ENCODE assay signal across 7 cellular contexts in genomic region chr2:111118455-111119003, GRCh38. TPM values are rescaled to one million over a fixed set of nuclear protein-coding genes. Genes with fewer than 3 reads are reported as not detected.
A peak's percentile ranks its signal among the peaks of the same experiment; 100 is the strongest.
DNase-seq lines count a peak whose midpoint lies in the region; ATAC-seq, FAIRE-seq and TF ChIP-seq lines count a peak whose summit lies in the region.

No MANE protein-coding gene starts in this region.

- H3K4me1 ChIP-seq in astrocyte (ENCODE audit: insufficient read depth, low read length) = peaks cover 45% of the 10 kb centered on the region

- peak; percentile 51 for DNase-seq in KG1 (lab: John Stamatoyannopoulos, UW)
- no peak for DNase-seq in astrocyte (ENCODE audit: low read depth)
- DNase-seq in stimulated activated naive CD8-positive, alpha-beta T cell treated with anti-CD3 and anti-CD28 coated beads, Interleukin-15, amount 100 ng/mL, for 72 hours = peak in 1 of 2 donors; percentile 29
- DNase-seq in NCI-H2029 (lab: John Stamatoyannopoulos, UW) = no peak
- DNase-seq in NOMO-1 treated with DMSO at 0.1 percent for 48 hours (lab: John Stamatoyannopoulos, UW; ENCODE audit: unreplicated experiment) = no peak

- peaks cover 9% of the 10 kb centered on the region for H3K4me1 Mint-ChIP-seq in astrocyte (ENCODE audit: low read depth, unreplicated experiment)
- H3K4me1 Mint-ChIP-seq in stimulated activated naive CD8-positive, alpha-beta T cell treated with anti-CD3 and anti-CD28 coated beads, Interleukin-15, amount 100 ng/mL, for 72 hours = peaks cover 63% of the 10 kb centered on the region

- peaks cover 13% of the 10 kb centered on the region for H3K27me3 Mint-ChIP-seq in astrocyte (ENCODE audit: low read depth, unreplicated experiment)
- peaks cover 46% of the 10 kb centered on the region for H3K27me3 Mint-ChIP-seq in stimulated activated naive CD8-positive, alpha-beta T cell treated with anti-CD3 and anti-CD28 coated beads, Interleukin-15, amount 100 ng/mL, for 72 hours

- peak overlapping the region; percentile 96 for H3K4me2 ChIP-seq in astrocyte (ENCODE audit: low read length)

- no peak for FAIRE-seq in astrocyte (lab: Jason Lieb, UNC)

- H3K9me3 ChIP-seq in astrocyte (ENCODE audit: insufficient read depth, low read depth, low read length) (no peaks in the 10 kb centered on the region), iPS-18c (ENCODE audit: control insufficient read depth, insufficient read depth, low read length) (peaks cover 2% of the 10 kb centered on the region)

- no peak for ATAC-seq in stimulated activated naive CD8-positive, alpha-beta T cell treated with anti-CD3 and anti-CD28 coated beads, Interleukin-15, amount 100 ng/mL, for 72 hours
- no peak for ATAC-seq in HG03521 (IDR thresholded peaks at IDR 0.05; ENCODE audit: unreplicated experiment)

- H3K4me3 ChIP-seq in astrocyte (ENCODE audit: insufficient read depth, low read depth, low read length) (peak overlapping the region; percentile 55), iPS-18c (ENCODE audit: insufficient read depth, low read depth, low read length) (peak overlapping the region; percentile 60)

- H3K9ac ChIP-seq in astrocyte (ENCODE audit: low read length) = peak overlapping the region; percentile 48

- H3K9me3 Mint-ChIP-seq in astrocyte (ENCODE audit: unreplicated experiment) = no peaks in the 10 kb centered on the region
- no peaks in the 10 kb centered on the region for H3K9me3 Mint-ChIP-seq in stimulated activated naive CD8-positive, alpha-beta T cell treated with anti-CD3 and anti-CD28 coated beads, Interleukin-15, amount 100 ng/mL, for 72 hours

- H3K36me3 Mint-ChIP-seq in astrocyte (ENCODE audit: low read depth, unreplicated experiment) = no peaks in the 10 kb centered on the region

- H3K27ac ChIP-seq in astrocyte (ENCODE audit: low read depth, low read length) = no peak overlapping the region

- no peak for TF ChIP-seq CTCF in astrocyte (IDR thresholded peaks at IDR 0.05; ENCODE audit: insufficient read depth, low read depth, low read length)

- H3K36me3 ChIP-seq in astrocyte (ENCODE audit: insufficient read depth, low read length) = no peaks in the 10 kb centered on the region

- peak overlapping the region; percentile 76 for H2AFZ ChIP-seq in astrocyte (ENCODE audit: low read depth, low read length)

- peaks cover 6% of the 10 kb centered on the region for H4K20me1 ChIP-seq in astrocyte (ENCODE audit: insufficient read depth, low read length)

- peak overlapping the region; percentile 83 for H3K4me3 Mint-ChIP-seq in astrocyte (ENCODE audit: unreplicated experiment)
- H3K4me3 Mint-ChIP-seq in stimulated activated naive CD8-positive, alpha-beta T cell treated with anti-CD3 and anti-CD28 coated beads, Interleukin-15, amount 100 ng/mL, for 72 hours = peak overlapping the region; percentile 86 to 88

- H3K27me3 ChIP-seq in astrocyte (ENCODE audit: insufficient read depth, low read length) = peaks cover 39% of the 10 kb centered on the region

- peak overlapping the region; percentile 77 for H3K27ac Mint-ChIP-seq in astrocyte (ENCODE audit: unreplicated experiment)
- H3K27ac Mint-ChIP-seq in stimulated activated naive CD8-positive, alpha-beta T cell treated with anti-CD3 and anti-CD28 coated beads, Interleukin-15, amount 100 ng/mL, for 72 hours = peak overlapping the region in 1 of 2 donors; percentile 30

- H3K79me2 ChIP-seq in astrocyte (ENCODE audit: insufficient read depth, low read length) = no peaks in the 10 kb centered on the region

RNA-seq across cellular contexts. Expression of gene BCL2L11, which starts 2.2 kb away (rescaled TPM):
- total RNA-seq in astrocyte = 12.6 and 19.3 TPM in 2 replicates
